Comparison of ENCODE assay signal across 8 cellular contexts in genomic region chr17:17354560-17355357, GRCh38. TPM values are rescaled to one million over a fixed set of nuclear protein-coding genes. Genes with fewer than 3 reads are reported as not detected.
DNase-seq lines count a peak whose midpoint lies in the region; ATAC-seq and TF ChIP-seq lines count a peak whose summit lies in the region.

No MANE protein-coding gene starts in this region.

- no peak overlapping the region for H3K4me3 ChIP-seq in BLaER1 treated with 17β-estradiol and CSF1 and Interleukin-3, amounts not matched to agents 10 nM and 100 nM
- H3K4me3 ChIP-seq in mucosa of descending colon = no peak overlapping the region

- H3K27me3 ChIP-seq in BLaER1 treated with 17β-estradiol and CSF1 and Interleukin-3, amounts not matched to agents 10 nM and 100 nM = no peaks in the 10 kb centered on the region

- peaks cover 0 to 7% (median 0%) of the 10 kb centered on the region in 11 experiments; a peak in 1 of 22 replicates for H4K20me1 ChIP-seq in BLaER1 treated with 17β-estradiol and CSF1 and Interleukin-3, amounts not matched to agents 10 nM and 100 nM

- H3K27ac ChIP-seq in BLaER1 treated with 17β-estradiol and CSF1 and Interleukin-3, amounts not matched to agents 10 nM and 100 nM = no peak overlapping the region

- TF ChIP-seq CTCF in endothelial cell (IDR thresholded peaks at IDR 0.05; ENCODE audit: unreplicated experiment) = peak; percentile 94
- peak; percentile 71 for TF ChIP-seq CTCF in mucosa of descending colon (IDR thresholded peaks at IDR 0.05)

- no peak overlapping the region for H3K4me3 Mint-ChIP-seq in activated CD8-positive, alpha-beta memory T cell treated with anti-CD3 and anti-CD28 coated beads, Interleukin-2, amount 10 ng/mL, durations not matched to agents 7 days and 5 days
- H3K4me3 Mint-ChIP-seq in endothelial cell (ENCODE audit: unreplicated experiment) = no peak overlapping the region

- peaks cover 10 to 15% (median 12%) of the 10 kb centered on the region in 11 experiments for H3K9me3 ChIP-seq in BLaER1 treated with 17β-estradiol and CSF1 and Interleukin-3, amounts not matched to agents 10 nM and 100 nM (replicated peaks in 1 of 11)
- no peaks in the 10 kb centered on the region for H3K9me3 ChIP-seq in mucosa of descending colon

- H3K9ac ChIP-seq in BLaER1 treated with 17β-estradiol and CSF1 and Interleukin-3, amounts not matched to agents 10 nM and 100 nM = no peak overlapping the region

- intact Hi-C loops in mucosa of descending colon (cut with DNase I, micrococcal nuclease) = loop anchor here (5.0 kb wide), 1 partner anchor 288 kb away; no protein-coding TSS in a partner anchor

- H3K4me1 Mint-ChIP-seq in activated CD8-positive, alpha-beta memory T cell treated with anti-CD3 and anti-CD28 coated beads, Interleukin-2, amount 10 ng/mL, durations not matched to agents 7 days and 5 days = no peaks in the 10 kb centered on the region
- no peaks in the 10 kb centered on the region for H3K4me1 Mint-ChIP-seq in endothelial cell (ENCODE audit: unreplicated experiment)

- DNase-seq in HT-29 (ENCODE audit: low spot score) (peak; percentile 66), NOMO-1 treated with DMSO at 0.1 percent for 48 hours (lab: John Stamatoyannopoulos, UW; ENCODE audit: unreplicated experiment) (peak; percentile 60), endothelial cell (ENCODE audit: low spot score) (peak; percentile 79), mucosa of descending colon (peak; percentile 71 to 79 (median 77))
- peak; percentile 83 for DNase-seq in activated CD8-positive, alpha-beta memory T cell treated with anti-CD3 and anti-CD28 coated beads, Interleukin-2, amount 10 ng/mL, durations not matched to agents 7 days and 5 days
- DNase-seq in stimulated activated CD8-positive, alpha-beta memory T cell treated with anti-CD3 and anti-CD28 coated beads, Interleukin-7, amount 100 ng/mL, for 1 hour (ENCODE audit: low read depth in 2 of 2) = peak; percentile 41 to 63

- peak overlapping the region in 6 of 11 experiments; percentile 19 to 40 (median 30); a peak in 6 of 22 replicates for H3K4me2 ChIP-seq in BLaER1 treated with 17β-estradiol and CSF1 and Interleukin-3, amounts not matched to agents 10 nM and 100 nM

- peaks cover 2% of the 10 kb centered on the region for H3K9me3 Mint-ChIP-seq in activated CD8-positive, alpha-beta memory T cell treated with anti-CD3 and anti-CD28 coated beads, Interleukin-2, amount 10 ng/mL, durations not matched to agents 7 days and 5 days (ENCODE audit: low read depth)
- no peaks in the 10 kb centered on the region for H3K9me3 Mint-ChIP-seq in endothelial cell (ENCODE audit: unreplicated experiment)

- ATAC-seq in activated CD8-positive, alpha-beta memory T cell treated with anti-CD3 and anti-CD28 coated beads, Interleukin-2, amount 10 ng/mL, durations not matched to agents 7 days and 5 days = peak; percentile 77
- ATAC-seq in mucosa of descending colon = peak; percentile 85
- ATAC-seq in HG03342 (IDR thresholded peaks at IDR 0.05; ENCODE audit: unreplicated experiment) = no peak

- peaks cover 0 to 21% (median 12%) of the 10 kb centered on the region in 10 experiments; a peak in 12 of 20 replicates for H3K4me1 ChIP-seq in BLaER1 treated with 17β-estradiol and CSF1 and Interleukin-3, amounts not matched to agents 10 nM and 100 nM
- no peaks in the 10 kb centered on the region for H3K4me1 ChIP-seq in mucosa of descending colon (ENCODE audit: low read depth)

- H3K27me3 Mint-ChIP-seq in activated CD8-positive, alpha-beta memory T cell treated with anti-CD3 and anti-CD28 coated beads, Interleukin-2, amount 10 ng/mL, durations not matched to agents 7 days and 5 days = peaks cover 15% of the 10 kb centered on the region
- H3K27me3 Mint-ChIP-seq in endothelial cell (ENCODE audit: unreplicated experiment) = peaks cover 1% of the 10 kb centered on the region

- no peak overlapping the region for H3K27ac Mint-ChIP-seq in activated CD8-positive, alpha-beta memory T cell treated with anti-CD3 and anti-CD28 coated beads, Interleukin-2, amount 10 ng/mL, durations not matched to agents 7 days and 5 days
- no peak overlapping the region for H3K27ac Mint-ChIP-seq in endothelial cell (ENCODE audit: unreplicated experiment)

- CTCF ChIA-PET in activated CD8-positive, alpha-beta memory T cell treated with anti-CD3 and anti-CD28 coated beads, Interleukin-2, amount 10 ng/mL, durations not matched to agents 7 days and 5 days (lab: Charles Lee) = interaction anchor here (0.8 to 4.9 kb wide), 31 partner anchors 9 to 377 kb away, joined by 3 to 80 read pairs (median 5); partner anchors contain the start of genes PEMT and RASD1

- H3K36me3 Mint-ChIP-seq in activated CD8-positive, alpha-beta memory T cell treated with anti-CD3 and anti-CD28 coated beads, Interleukin-2, amount 10 ng/mL, durations not matched to agents 7 days and 5 days = no peaks in the 10 kb centered on the region
- H3K36me3 Mint-ChIP-seq in endothelial cell (ENCODE audit: low read depth, unreplicated experiment) = no peaks in the 10 kb centered on the region

- no peaks in the 10 kb centered on the region for H3K36me3 ChIP-seq in BLaER1 treated with 17β-estradiol and CSF1 and Interleukin-3, amounts not matched to agents 10 nM and 100 nM
- H3K36me3 ChIP-seq in mucosa of descending colon (ENCODE audit: low read depth) = no peaks in the 10 kb centered on the region

RNA-seq across cellular contexts. Expression of gene NT5M, which starts 51.6 kb away (rescaled TPM):
- 0.41 and 2.0 TPM in 2 replicates for total RNA-seq in HT-29 (2014; rRNA removed; shearing (Covaris generic))
- 10 to 100 TPM in 1 of 2 experiments, 1 to 10 TPM in 1; 6.3 to 12.5 TPM for total RNA-seq in activated CD8-positive, alpha-beta memory T cell treated with anti-CD3 and anti-CD28 coated beads, Interleukin-2, amount 10 ng/mL, durations not matched to agents 7 days and 5 days
- total RNA-seq in endothelial cell (ENCODE audit: unreplicated experiment) (5.8 TPM), mucosa of descending colon (1 to 10 TPM; 1.7 to 4.5 (median 2.2) TPM)
